Comparison of ENCODE assay signal across 1 cellular context in genomic region chr1:70517444-70517843, GRCh38.
TF ChIP-seq lines count a peak whose summit lies in the region.

No MANE protein-coding gene starts in this region.

TF ChIP-seq in GM12878, 131 proteins besides CTCF, POLR2A, EP300 and RAD21 (continued from another document):
- TF ChIP-seq CUX1 (IDR thresholded peaks at IDR 0.05; ENCODE audit: insufficient replicate concordance, low read depth, low read length), result no peak
